In genomic region chr9:91978739-91979414, GRCh38 we compare ENCODE assay signal across 7 cellular contexts. TPM values are rescaled to one million over a fixed set of nuclear protein-coding genes. Genes with fewer than 3 reads are reported as not detected.
DNase-seq lines count a peak whose midpoint lies in the region; ATAC-seq and TF ChIP-seq lines count a peak whose summit lies in the region.

No MANE protein-coding gene starts in this region.

- DNase-seq in NCI-H524 (lab: John Stamatoyannopoulos, UW) (peak; percentile 11 to 53), endothelial cell (ENCODE audit: low spot score) (peak; percentile 51), pons (ENCODE audit: low spot score) (peak; percentile 11), nucleus accumbens (lab: John Stamatoyannopoulos, UW) (no peak), T-helper 2 cell (no peak)

- H3K27me3 Mint-ChIP-seq in endothelial cell (ENCODE audit: unreplicated experiment) = no peaks in the 10 kb centered on the region

- no peaks in the 10 kb centered on the region for H3K9me3 Mint-ChIP-seq in endothelial cell (ENCODE audit: unreplicated experiment)

- H3K27ac Mint-ChIP-seq in endothelial cell (ENCODE audit: unreplicated experiment) = no peak overlapping the region

- no peak overlapping the region for H3K4me3 Mint-ChIP-seq in endothelial cell (ENCODE audit: unreplicated experiment)

- no peak for ATAC-seq in GM18868 (IDR thresholded peaks at IDR 0.05; ENCODE audit: unreplicated experiment)

- no peaks in the 10 kb centered on the region for H3K36me3 Mint-ChIP-seq in endothelial cell (ENCODE audit: low read depth, unreplicated experiment)

- H3K4me1 Mint-ChIP-seq in endothelial cell (ENCODE audit: unreplicated experiment) = no peaks in the 10 kb centered on the region

- TF ChIP-seq CTCF in GM12874 (IDR thresholded peaks at IDR 0.05; ENCODE audit: insufficient read depth, low read depth, low read length) (peak; percentile 32; the same call in 1 of the 2 replicates), endothelial cell (IDR thresholded peaks at IDR 0.05; ENCODE audit: unreplicated experiment) (no peak)

RNA-seq across cellular contexts. Expression of gene ROR2, which starts 28.8 kb away (rescaled TPM):
- total RNA-seq in endothelial cell (ENCODE audit: unreplicated experiment) = 3.5 TPM

Comparison
In these comparisons a context has a peak if more than half of its experiments do, and no peak if none do; other contexts are left out.
1. DNase-seq: peak in NCI-H524 (2 of 2), endothelial cell (single experiment) and pons (single experiment); none in nucleus accumbens (0 of 56) and T-helper 2 cell (0 of 5).